Comparison of ENCODE assay signal across 1 cellular context in the genomic region with DNA sequence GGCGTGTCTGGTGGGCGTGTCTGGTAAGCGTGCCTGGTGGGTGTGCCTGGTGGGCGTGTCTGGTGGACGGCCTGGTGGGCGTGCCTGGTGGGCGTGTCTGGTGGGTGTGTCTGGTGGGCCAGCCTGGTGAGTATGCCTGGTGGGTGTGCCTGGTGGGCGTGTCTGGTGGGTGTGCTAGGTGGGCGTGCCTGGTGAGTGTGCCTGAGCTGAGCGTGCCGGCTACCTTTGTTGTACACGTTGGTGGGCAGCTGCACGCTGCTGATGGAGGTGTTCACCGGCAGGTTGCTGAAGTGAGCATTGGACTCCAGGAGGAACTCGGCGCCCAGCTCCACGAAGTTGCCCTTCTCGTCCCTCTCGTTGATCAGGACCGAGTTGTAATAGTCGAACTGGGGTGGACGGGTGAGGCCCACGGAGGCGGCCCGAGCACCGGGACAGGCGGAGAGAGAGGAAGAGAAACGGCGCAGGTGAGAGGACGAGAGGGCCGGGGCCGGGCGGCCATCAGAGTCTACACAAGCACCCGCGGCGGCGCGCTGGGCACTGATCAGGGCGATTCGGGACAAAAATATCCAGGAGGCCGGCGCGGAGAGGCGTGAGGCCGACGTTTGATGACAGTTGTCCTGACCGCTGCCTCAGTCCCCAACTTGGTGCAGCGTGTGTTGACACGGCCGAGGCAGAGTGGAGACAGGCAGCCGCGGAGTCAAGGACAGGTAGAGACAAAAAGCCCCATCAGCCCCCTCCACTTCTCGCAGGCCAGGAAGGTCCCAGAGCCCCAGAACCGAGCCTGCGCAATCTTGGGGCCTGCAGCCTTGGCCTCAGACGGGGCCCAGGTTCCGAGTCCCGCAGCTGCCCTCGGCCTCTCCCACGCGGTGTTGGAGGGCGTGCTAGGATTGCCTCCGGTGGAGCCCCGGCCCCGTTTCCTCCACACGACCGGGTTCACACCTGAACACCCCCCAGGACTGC.
TF ChIP-seq lines count a peak whose summit lies in the region.

No MANE protein-coding gene starts in this region.

TF ChIP-seq in IMR-90, 13 proteins besides CTCF, POLR2A, EP300 and RAD21 (continued from another document):
- no peak for TF ChIP-seq MXI1 (IDR thresholded peaks at IDR 0.05; ENCODE audit: borderline replicate concordance, low read depth, low read length)
- no peak for TF ChIP-seq CHD1 (IDR thresholded peaks at IDR 0.05; ENCODE audit: low read depth, low read length)
- TF ChIP-seq BHLHE40 (IDR thresholded peaks at IDR 0.05; ENCODE audit: low read depth, low read length) = no peak
- no peak for TF ChIP-seq RFX5 (IDR thresholded peaks at IDR 0.05; ENCODE audit: low read depth, low read length)
TF ChIP-seq in IMR-90: peak in this region for 0.
